In genomic region chr9:7285199-7285598, GRCh38 we compare ENCODE assay signal across 40 cellular contexts.
"Had no signal": no experiment of that assay in that cellular context is flagged by ENCODE, and none has a peak within 500 bp of the region (broad histone marks: within the 10 kb centered on the region; RNA-seq: fewer than 3 reads in every experiment).

No MANE protein-coding gene starts in this region.

- H3K9me3 ChIP-seq: adrenal gland, body of pancreas, breast epithelium had no signal

- H3K36me3 Mint-ChIP-seq: activated naive CD4-positive, alpha-beta T cell treated with anti-CD3 and anti-CD28 coated beads, Interleukin-2, amount 10 ng/mL, durations not matched to agents 7 days and 5 days; activated naive CD4-positive, alpha-beta T cell treated with anti-CD3 and anti-CD28 coated beads, Interleukin-2, amount 50 U/mL, for 24 hours; activated naive CD8-positive, alpha-beta T cell; activated naive CD8-positive, alpha-beta T cell treated with anti-CD3 and anti-CD28 coated beads, Interleukin-2, amount 10 ng/mL, durations not matched to agents 7 days and 5 days; brain had no signal

- H3K4me1 Mint-ChIP-seq: activated naive CD4-positive, alpha-beta T cell treated with anti-CD3 and anti-CD28 coated beads, Interleukin-2, amount 10 ng/mL, durations not matched to agents 7 days and 5 days; activated naive CD4-positive, alpha-beta T cell treated with anti-CD3 and anti-CD28 coated beads, Interleukin-2, amount 50 U/mL, for 24 hours; activated T-helper 17 cell treated with anti-CD3 and anti-CD28 coated beads, Interleukin-2, amount 50 U/mL, for 72 hours; central memory CD8-positive, alpha-beta T cell had no signal

- H3K27me3 ChIP-seq: ascending aorta, body of pancreas, brain microvascular endothelial cell, cardiac muscle cell had no signal

- H3K27me3 Mint-ChIP-seq: activated naive CD4-positive, alpha-beta T cell treated with anti-CD3 and anti-CD28 coated beads, Interleukin-2, amount 10 ng/mL, durations not matched to agents 7 days and 5 days had no signal

- H3K4me3 Mint-ChIP-seq: activated naive CD4-positive, alpha-beta T cell treated with anti-CD3 and anti-CD28 coated beads for 36 hours; activated naive CD4-positive, alpha-beta T cell treated with anti-CD3 and anti-CD28 coated beads, Interleukin-2, amount 10 ng/mL, durations not matched to agents 7 days and 5 days; activated naive CD4-positive, alpha-beta T cell treated with anti-CD3 and anti-CD28 coated beads, Interleukin-2, amount 50 U/mL, for 24 hours; activated naive CD8-positive, alpha-beta T cell; activated naive CD8-positive, alpha-beta T cell treated with anti-CD3 and anti-CD28 coated beads for 36 hours; activated naive CD8-positive, alpha-beta T cell treated with anti-CD3 and anti-CD28 coated beads, Interleukin-2, amount 10 ng/mL, durations not matched to agents 7 days and 5 days; activated naive CD8-positive, alpha-beta T cell treated with anti-CD3 and anti-CD28 coated beads, Interleukin-2, amount 50 U/mL, for 24 hours; activated T-cell treated with anti-CD3 and anti-CD28 coated beads, Interleukin-2, amount 50 U/mL, for 24 hours; activated T-cell treated with anti-CD3 and anti-CD28 coated beads, Interleukin-2, amount 50 U/mL, for 4 hours; activated T-cell treated with anti-CD3 and anti-CD28 coated beads, Interleukin-2, amount 50 U/mL, for 72 hours; activated T-helper 1 cell treated with anti-CD3 and anti-CD28 coated beads, Interleukin-12 subunit alpha, Interleukin-12 subunit beta, Interleukin-2, Interleukin-4 antibody, amounts not matched to agents 30 ng/mL and 10 ng/mL and 1 ng/mL, durations not matched to agents 14 hours and 24 hours and 36 hours; activated T-helper 17 cell treated with anti-CD3 and anti-CD28 coated beads, Interleukin-2, amount 50 U/mL, for 72 hours; brain; central memory CD8-positive, alpha-beta T cell had no signal

- FAIRE-seq: astrocyte, bronchial epithelial cell had no signal

- DNase-seq: activated effector memory CD4-positive, alpha-beta T cell treated with anti-CD3 and anti-CD28 coated beads, Interleukin-2, amount 50 U/mL, for 16 hours; activated effector memory CD4-positive, alpha-beta T cell treated with Interleukin-2 at 50 U/mL for 16 hours; activated gamma-delta T cell; activated gamma-delta T cell treated with Interleukin-2 at 50 U/mL for 16 hours; activated naive CD4-positive, alpha-beta T cell; activated naive CD4-positive, alpha-beta T cell treated with anti-CD3 and anti-CD28 coated beads for 36 hours; activated naive CD4-positive, alpha-beta T cell treated with anti-CD3 and anti-CD28 coated beads, Interleukin-2, amount 10 ng/mL, durations not matched to agents 7 days and 5 days; activated naive CD4-positive, alpha-beta T cell treated with anti-CD3 and anti-CD28 coated beads, Interleukin-2, amount 50 U/mL, for 16 hours; activated naive CD4-positive, alpha-beta T cell treated with Interleukin-2 at 50 U/mL for 16 hours; activated naive CD8-positive, alpha-beta T cell treated with anti-CD3 and anti-CD28 coated beads for 36 hours; activated naive CD8-positive, alpha-beta T cell treated with anti-CD3 and anti-CD28 coated beads, Interleukin-2, amount 10 ng/mL, durations not matched to agents 7 days and 5 days; activated naive CD8-positive, alpha-beta T cell treated with anti-CD3 and anti-CD28 coated beads, Interleukin-2, amount 50 U/mL, for 24 hours; activated T-cell treated with anti-CD3 and anti-CD28 coated beads, Interleukin-2, amount 50 U/mL, for 1 hour; activated T-cell treated with anti-CD3 and anti-CD28 coated beads, Interleukin-2, amount 50 U/mL, for 24 hours; activated T-cell treated with anti-CD3 and anti-CD28 coated beads, Interleukin-2, amount 50 U/mL, for 4 hours; activated T-cell treated with anti-CD3 and anti-CD28 coated beads, Interleukin-2, amount 50 U/mL, for 48 hours; activated T-cell treated with anti-CD3 and anti-CD28 coated beads, Interleukin-2, amount 50 U/mL, for 72 hours; adrenal gland; amniotic stem cell; amygdala; anterior cingulate cortex; aorta; body of pancreas; brain microvascular endothelial cell; caudate nucleus; central memory CD4-positive, alpha-beta T cell; cerebellar nuclear complex had no signal

- H3K4me3 ChIP-seq: adrenal gland, ascending aorta, body of pancreas, breast epithelium, cardiac muscle cell had no signal

- H3K27ac Mint-ChIP-seq: activated naive CD4-positive, alpha-beta T cell treated with anti-CD3 and anti-CD28 coated beads for 36 hours; activated naive CD4-positive, alpha-beta T cell treated with anti-CD3 and anti-CD28 coated beads, Interleukin-2, amount 10 ng/mL, durations not matched to agents 7 days and 5 days; activated naive CD4-positive, alpha-beta T cell treated with anti-CD3 and anti-CD28 coated beads, Interleukin-2, amount 50 U/mL, for 24 hours; activated naive CD4-positive, alpha-beta T cell treated with anti-CD3 and anti-CD28 coated beads, Interleukin-2, amount 50 U/mL, for 72 hours; activated naive CD8-positive, alpha-beta T cell; activated naive CD8-positive, alpha-beta T cell treated with anti-CD3 and anti-CD28 coated beads for 36 hours; activated naive CD8-positive, alpha-beta T cell treated with anti-CD3 and anti-CD28 coated beads, Interleukin-2, amount 10 ng/mL, durations not matched to agents 7 days and 5 days; activated naive CD8-positive, alpha-beta T cell treated with anti-CD3 and anti-CD28 coated beads, Interleukin-2, amount 50 U/mL, for 24 hours; activated T-cell treated with anti-CD3 and anti-CD28 coated beads, Interleukin-2, amount 50 U/mL, for 24 hours; activated T-cell treated with anti-CD3 and anti-CD28 coated beads, Interleukin-2, amount 50 U/mL, for 72 hours; activated T-helper 1 cell treated with anti-CD3 and anti-CD28 coated beads, Interleukin-12 subunit alpha, Interleukin-12 subunit beta, Interleukin-2, Interleukin-4 antibody, amounts not matched to agents 30 ng/mL and 10 ng/mL and 1 ng/mL, durations not matched to agents 14 hours and 24 hours and 36 hours; activated T-helper 17 cell treated with anti-CD3 and anti-CD28 coated beads, Interleukin-2, amount 50 U/mL, for 72 hours; activated T-helper 2 cell treated with anti-CD3 and anti-CD28 coated beads, Interferon-gamma antibody, Interleukin-2, Interleukin-4, amounts not matched to agents 10 μg/mL and 5 μg/mL and 100 μg/mL, durations not matched to agents 14 hours and 24 hours and 36 hours; brain had no signal

- H3K36me3 ChIP-seq: adrenal gland, ascending aorta, brain microvascular endothelial cell, breast epithelium, cardiac muscle cell had no signal

- ATAC-seq: activated naive CD8-positive, alpha-beta T cell treated with anti-CD3 and anti-CD28 coated beads, Interleukin-2, amount 50 U/mL, for 24 hours; activated T-helper 17 cell treated with anti-CD3 and anti-CD28 coated beads, Interleukin-2, amount 50 U/mL, for 72 hours; body of pancreas had no signal

- H3K4me1 ChIP-seq: adrenal gland, ascending aorta, body of pancreas, breast epithelium had no signal

- H3K9me3 Mint-ChIP-seq: activated naive CD4-positive, alpha-beta T cell treated with anti-CD3 and anti-CD28 coated beads for 36 hours; activated naive CD4-positive, alpha-beta T cell treated with anti-CD3 and anti-CD28 coated beads, Interleukin-2, amount 10 ng/mL, durations not matched to agents 7 days and 5 days; activated T-cell treated with anti-CD3 and anti-CD28 coated beads, Interleukin-2, amount 50 U/mL, for 4 hours; activated T-helper 17 cell treated with anti-CD3 and anti-CD28 coated beads, Interleukin-2, amount 50 U/mL, for 72 hours had no signal

- H3K27ac ChIP-seq: adrenal gland, ascending aorta, body of pancreas, brain microvascular endothelial cell, breast epithelium, cardiac muscle cell had no signal
